Comparison of ENCODE assay signal across 13 cellular contexts in the genomic region with DNA sequence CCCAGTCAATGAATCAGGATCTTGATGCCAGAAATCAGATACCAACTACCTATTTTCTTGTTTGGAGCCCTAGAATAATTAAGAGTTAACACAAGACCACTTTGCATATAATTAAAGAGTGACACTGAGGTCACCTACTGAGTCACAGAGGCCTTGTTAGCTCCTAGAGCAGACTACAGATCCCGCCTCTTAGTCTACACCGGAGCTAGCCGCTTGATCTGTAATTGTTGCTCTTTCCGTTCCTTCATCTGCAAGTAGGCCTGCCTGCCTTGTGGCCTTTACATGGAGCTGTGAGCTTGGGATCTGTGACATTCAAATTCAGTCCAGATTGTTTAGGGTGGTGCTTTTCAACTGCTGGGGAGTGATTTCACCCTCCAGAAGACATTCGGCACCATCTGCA. TPM values are rescaled to one million over a fixed set of nuclear protein-coding genes. Genes with fewer than 3 reads are reported as not detected.
DNase-seq lines count a peak whose midpoint lies in the region; ATAC-seq and TF ChIP-seq lines count a peak whose summit lies in the region.
"Had no signal": no experiment of that assay in that cellular context is flagged by ENCODE, and none has a peak within 500 bp of the region (broad histone marks: within the 10 kb centered on the region; RNA-seq: fewer than 3 reads in every experiment).

No MANE protein-coding gene starts in this region.

- H3K4me1 Mint-ChIP-seq in endodermal cell (peaks cover 7% of the 10 kb centered on the region), nephron progenitor cell (peaks cover 23% of the 10 kb centered on the region)

- H3K9me3 ChIP-seq in HEK293 (ENCODE audit: control insufficient read depth, insufficient read depth, low read depth, low read length) (no peaks in the 10 kb centered on the region), endodermal cell (ENCODE audit: control insufficient read depth, low read length) (no peaks in the 10 kb centered on the region), testis (no peaks in the 10 kb centered on the region), right lobe of liver (no peaks in the 10 kb centered on the region)

- CTCF ChIA-PET in HEK293 (lab: Yijun Ruan, JAX): interaction anchor here (0.5 to 2.3 kb wide), 4 partner anchors 15 to 1274 kb away, joined by 4 to 10 read pairs (median 6); no protein-coding TSS in a partner anchor

- POLR2A ChIA-PET in HEK293 (lab: Yijun Ruan, JAX): interaction anchor here (0.6 to 2.1 kb wide), 3 partner anchors 16 to 51 kb away, joined by 3 to 6 read pairs (median 5); a partner anchor contains a TSS

- H3K27me3 ChIP-seq in endodermal cell (ENCODE audit: control insufficient read depth, insufficient read depth, low read length, poor library complexity, severe bottlenecking): no peaks in the 10 kb centered on the region
- no peaks in the 10 kb centered on the region for H3K27me3 ChIP-seq in testis
- no peaks in the 10 kb centered on the region for H3K27me3 ChIP-seq in right lobe of liver

- TF ChIP-seq POLR2A in testis (IDR thresholded peaks at IDR 0.05) (no peak), right lobe of liver (IDR thresholded peaks at IDR 0.05) (no peak)

- DNase-seq in endodermal cell (no peak), nephron progenitor cell (no peak), testis (no peak), NCI-H187 (lab: John Stamatoyannopoulos, UW) (no peak), right lobe of liver (no peak)
- DNase-seq in stimulated activated CD4-positive, alpha-beta T cell treated with anti-CD3 and anti-CD28 coated beads, Interleukin-2, amount 100 ng/mL, for 48 hours: no peak
- DNase-seq: CD4-positive, alpha-beta memory T cell; DMS79; H7 had no signal

- peaks cover 2% of the 10 kb centered on the region; the same call in 1 of the 2 replicates for H3K4me1 ChIP-seq in HEK293 (ENCODE audit: control insufficient read depth, insufficient read depth, low read length)
- peaks cover 4% of the 10 kb centered on the region for H3K4me1 ChIP-seq in endodermal cell (ENCODE audit: control insufficient read depth, insufficient read depth, low read length)
- H3K4me1 ChIP-seq in testis: peaks cover 42% of the 10 kb centered on the region
- peaks cover 0 to 6% (median under 1%) of the 10 kb centered on the region in 4 donors for H3K4me1 ChIP-seq in right lobe of liver

- H3K27me3 Mint-ChIP-seq in endodermal cell (ENCODE audit: insufficient read depth) (no peaks in the 10 kb centered on the region), nephron progenitor cell (ENCODE audit: low read depth, poor library complexity) (peaks cover 7% of the 10 kb centered on the region)
- H3K27me3 Mint-ChIP-seq: B cell; CD4-positive, alpha-beta memory T cell had no signal

- peaks cover 7% of the 10 kb centered on the region for H3K36me3 Mint-ChIP-seq in endodermal cell (ENCODE audit: low read depth)
- peaks cover 6% of the 10 kb centered on the region for H3K36me3 Mint-ChIP-seq in nephron progenitor cell (ENCODE audit: low read depth)

- no peak overlapping the region for H3K4me3 Mint-ChIP-seq in endodermal cell
- no peak overlapping the region for H3K4me3 Mint-ChIP-seq in nephron progenitor cell
- H3K4me3 Mint-ChIP-seq: B cell; CD4-positive, alpha-beta memory T cell; GM23338 had no signal

- no peak overlapping the region for H3K4me3 ChIP-seq in HEK293 (ENCODE audit: low read depth, low read length)
- no peak overlapping the region for H3K4me3 ChIP-seq in endodermal cell (ENCODE audit: low read length)
- H3K4me3 ChIP-seq in testis: no peak overlapping the region
- H3K4me3 ChIP-seq in right lobe of liver: no peak overlapping the region
- H3K4me3 ChIP-seq: GM12878, GM23338 had no signal

- H3K27ac Mint-ChIP-seq in endodermal cell (peak overlapping the region; percentile 56), nephron progenitor cell (peak overlapping the region; percentile 52)
- H3K27ac Mint-ChIP-seq: B cell, GM23338 had no signal

- no peak for ATAC-seq in right lobe of liver
- ATAC-seq: GM12878, GM23338 had no signal

- H3K9ac ChIP-seq in endodermal cell (ENCODE audit: extremely low read depth, low read length, poor library complexity, severe bottlenecking): no peak overlapping the region

- H3K9me3 Mint-ChIP-seq in endodermal cell: no peaks in the 10 kb centered on the region
- no peaks in the 10 kb centered on the region for H3K9me3 Mint-ChIP-seq in nephron progenitor cell
- H3K9me3 Mint-ChIP-seq: CD4-positive, alpha-beta memory T cell; GM23338 had no signal

- 88 to 100% methylated on average over 1 to 5 of the region's 5 CpGs for WGBS in endodermal cell (ENCODE audit: insufficient coverage in 1 of 2, insufficient read length in 1 of 2), 2 experiments
- WGBS in testis, 2 donors: 84 to 92% methylated on average over 5 of the region's 5 CpGs
- WGBS in right lobe of liver (ENCODE audit: insufficient coverage, low coverage, low lambda C conversion rate, missing lambda C conversion rate): 98% methylated on average over 5 of the region's 5 CpGs

- H3K36me3 ChIP-seq in HEK293 (ENCODE audit: control insufficient read depth in 2 of 2, insufficient read depth in 1 of 2, low read length in 2 of 2) (peaks cover 0 to 10% of the 10 kb centered on the region in 2 experiments; a peak in 1 of 3 replicates), endodermal cell (ENCODE audit: control insufficient read depth, insufficient read depth, low read length) (no peaks in the 10 kb centered on the region), testis (ENCODE audit: low read depth, missing control alignments) (no peaks in the 10 kb centered on the region), right lobe of liver (no peaks in the 10 kb centered on the region)

- no peak overlapping the region for H3K27ac ChIP-seq in HEK293 (ENCODE audit: extremely low read depth, low read depth, low read length)
- no peak overlapping the region for H3K27ac ChIP-seq in endodermal cell (ENCODE audit: low read depth, low read length)
- H3K27ac ChIP-seq in testis: peak overlapping the region; percentile 3 to 47
- H3K27ac ChIP-seq in right lobe of liver: no peak overlapping the region

- TF ChIP-seq CTCF in HEK293 (tag by site-specific recombination; IDR thresholded peaks at IDR 0.05): no peak
- no peak for TF ChIP-seq CTCF in endodermal cell (conservative IDR thresholded peaks at IDR 0.05)
- TF ChIP-seq CTCF in nephron progenitor cell (IDR thresholded peaks at IDR 0.05): no peak
- no peak for TF ChIP-seq CTCF in testis (IDR thresholded peaks at IDR 0.05)
- no peak for TF ChIP-seq CTCF in right lobe of liver (IDR thresholded peaks at IDR 0.05)

- intact Hi-C loops in testis (cut with DNase I; ENCODE audit: low total_unique reads): no loop called here
- intact Hi-C loops in right lobe of liver (cut with DNase I): no loop called here

TF ChIP-seq in HEK293, 187 proteins besides CTCF, POLR2A, EP300 and RAD21:
- TF ChIP-seq ZIC2 (tag by site-specific recombination; IDR thresholded peaks at IDR 0.05): no peak
- no peak for TF ChIP-seq EGR2 (tag by site-specific recombination; IDR thresholded peaks at IDR 0.05; ENCODE audit: low read depth)
- TF ChIP-seq SP7 (tag by site-specific recombination; IDR thresholded peaks at IDR 0.05): peak; percentile 61; the same call in 1 of the 2 replicates
- TF ChIP-seq ZBTB17 (tag by site-specific recombination; IDR thresholded peaks at IDR 0.05): peak; percentile 51
- TF ChIP-seq ZNF112 (tag by site-specific recombination; IDR thresholded peaks at IDR 0.05): no peak

RNA-seq across cellular contexts. Expression of a gene that starts 5.6 kb away (rescaled TPM):
- total RNA-seq in endodermal cell (100 to 1,000 TPM; 326 to 424 TPM), testis (100 to 1,000 TPM; 404 to 461 TPM), right lobe of liver (100 to 1,000 TPM in 5 of 6 experiments, 10 to 100 TPM in 1; 85.0 to 189 (median 164) TPM)
- 494 TPM for polyA plus RNA-seq in endodermal cell (2013, experiment 1 of 2)
- 464 TPM for polyA plus RNA-seq in endodermal cell (2013, experiment 2 of 2)
- 725 TPM for polyA plus RNA-seq in testis (ENCODE audit: insufficient read depth, low read depth, low replicate concordance)

RNA-seq across cellular contexts. Expression of a gene that starts 20.7 kb away (rescaled TPM):
- total RNA-seq in endodermal cell (100 to 1,000 TPM; 291 to 324 TPM), testis (100 to 1,000 TPM; 199 to 238 TPM), right lobe of liver (10 to 100 TPM; 36.4 to 63.3 (median 60.2) TPM)
- 223 TPM for polyA plus RNA-seq in endodermal cell (2013, experiment 1 of 2)
- 209 TPM for polyA plus RNA-seq in endodermal cell (2013, experiment 2 of 2)
- polyA plus RNA-seq in testis (ENCODE audit: insufficient read depth, low read depth, low replicate concordance): 202 TPM

RNA-seq across cellular contexts. Expression of a gene that starts 38.7 kb away (rescaled TPM):
- total RNA-seq in endodermal cell (10 to 100 TPM; 35.5 to 55.1 TPM), testis (10 to 100 TPM; 31.3 to 37.4 TPM), right lobe of liver (10 to 100 TPM; 21.6 to 37.9 (median 31.0) TPM)
- polyA plus RNA-seq in endodermal cell (2013, experiment 1 of 2): 57.3 TPM
- polyA plus RNA-seq in endodermal cell (2013, experiment 2 of 2): 51.5 TPM
- 51.0 TPM for polyA plus RNA-seq in testis (ENCODE audit: insufficient read depth, low read depth, low replicate concordance)

RNA-seq across cellular contexts. Expression of a gene that starts 43.9 kb away (rescaled TPM):
- total RNA-seq in endodermal cell (100 to 1,000 TPM; 167 to 182 TPM), testis (100 to 1,000 TPM; 307 to 370 TPM), right lobe of liver (100 to 1,000 TPM in 2 of 6 experiments, 10 to 100 TPM in 4; 70.8 to 111 (median 90.2) TPM)
- 109 TPM for polyA plus RNA-seq in endodermal cell (2013, experiment 1 of 2)
- 107 TPM for polyA plus RNA-seq in endodermal cell (2013, experiment 2 of 2)
- polyA plus RNA-seq in testis (ENCODE audit: insufficient read depth, low read depth, low replicate concordance): 340 TPM

RNA-seq across cellular contexts. Expression of a gene that starts 44.0 kb away (rescaled TPM):
- total RNA-seq in endodermal cell: 10 to 100 TPM; 24.5 to 33.2 TPM
- polyA plus RNA-seq in endodermal cell (2013, experiment 1 of 2): 23.9 TPM
- polyA plus RNA-seq in endodermal cell (2013, experiment 2 of 2): 22.8 TPM
- total RNA-seq in testis: 10 to 100 TPM; 17.5 to 20.9 TPM
- 10.8 TPM for polyA plus RNA-seq in testis (ENCODE audit: insufficient read depth, low read depth, low replicate concordance)
- total RNA-seq in right lobe of liver: 10 to 100 TPM; 13.4 to 23.8 (median 15.9) TPM

Comparison
In these comparisons a context has a peak if more than half of its experiments do, and no peak if none do; other contexts are left out.
1. H3K27ac ChIP-seq: peak in testis (2 of 2); none in HEK293 (single experiment), endodermal cell (single experiment) and right lobe of liver (0 of 3).